In the genomic region with DNA sequence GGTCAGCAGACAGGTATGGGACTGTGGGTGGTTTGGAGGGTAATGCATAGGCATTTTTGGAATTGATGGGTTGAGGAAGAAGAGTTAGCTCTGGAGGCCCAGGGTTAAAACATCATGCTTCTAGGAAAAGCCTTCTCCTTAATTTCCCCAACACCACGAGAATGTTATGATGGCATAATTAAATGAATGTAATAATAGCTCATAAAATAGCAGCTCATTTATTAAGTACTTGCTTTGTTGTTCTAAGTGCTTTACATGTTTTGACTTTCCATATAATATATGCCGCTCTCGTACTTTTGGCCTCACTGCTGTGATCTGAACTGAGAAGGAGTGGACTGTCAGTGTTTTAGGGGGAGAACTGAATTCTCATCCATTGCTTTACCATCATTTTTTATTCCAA, we compare ENCODE assay signal across 16 cellular contexts.
"Had no signal": no experiment of that assay in that cellular context is flagged by ENCODE, and none has a peak within 500 bp of the region (broad histone marks: within the 10 kb centered on the region; RNA-seq: fewer than 3 reads in every experiment).

No MANE protein-coding gene starts in this region.

- H3K27ac Mint-ChIP-seq: mesothelial cell of epicardium, progenitor cell of endocrine pancreas had no signal

- H3K27ac ChIP-seq: adrenal gland, heart left ventricle, upper lobe of right lung had no signal

- H3K4me3 Mint-ChIP-seq: activated CD4-positive, alpha-beta T cell treated with anti-CD3 and anti-CD28 coated beads, Interleukin-2, amount 10 ng/mL, durations not matched to agents 24 days and 14 days; activated naive CD4-positive, alpha-beta T cell treated with anti-CD3 and anti-CD28 coated beads for 36 hours; mesothelial cell of epicardium; neural crest cell had no signal

- ATAC-seq: left lobe of liver, upper lobe of right lung had no signal

- H3K9me3 Mint-ChIP-seq: activated CD4-positive, alpha-beta T cell treated with anti-CD3 and anti-CD28 coated beads, Interleukin-2, amount 10 ng/mL, durations not matched to agents 24 days and 14 days; activated naive CD4-positive, alpha-beta T cell treated with anti-CD3 and anti-CD28 coated beads for 36 hours; mesothelial cell of epicardium; neural crest cell had no signal

- DNase-seq: activated CD4-positive, alpha-beta T cell treated with anti-CD3 and anti-CD28 coated beads, Interleukin-2, amount 10 ng/mL, durations not matched to agents 24 days and 14 days; activated CD4-positive, CD25-positive, alpha-beta regulatory T cell; activated naive CD4-positive, alpha-beta T cell treated with anti-CD3 and anti-CD28 coated beads for 36 hours; cerebellar nuclear complex; cortex of kidney; heart left ventricle; kidney; right cardiac atrium; stimulated activated CD4-positive, alpha-beta T cell treated with anti-CD3 and anti-CD28 coated beads, Interleukin-2, amount 100 ng/mL, for 48 hours; SW 1271; upper lobe of right lung had no signal

- H3K27me3 Mint-ChIP-seq: activated CD4-positive, alpha-beta T cell treated with anti-CD3 and anti-CD28 coated beads, Interleukin-2, amount 10 ng/mL, durations not matched to agents 24 days and 14 days; progenitor cell of endocrine pancreas had no signal
